8 cellular contexts compared by ENCODE assay signal in genomic region chr14:104752735-104753527, GRCh38. TPM values are rescaled to one million over a fixed set of nuclear protein-coding genes. Genes with fewer than 3 reads are reported as not detected.
DNase-seq lines count a peak whose midpoint lies in the region; ATAC-seq, FAIRE-seq and TF ChIP-seq lines count a peak whose summit lies in the region.

TSS of gene SIVA1 (plus strand) at chr14:104753147. CDS start at chr14:104753202, 55 bp downstream.

- FAIRE-seq in colon (lab: Jason Lieb, UNC) = peak; percentile 28

- no peaks in the 10 kb centered on the region for H3K4me1 ChIP-seq in BE2C

- TF ChIP-seq CTCF in BE2C (IDR thresholded peaks at IDR 0.05; ENCODE audit: low read depth, low read length) = no peak

- peaks cover 3% of the 10 kb centered on the region; the same call in 1 of the 2 replicates for H3K9me3 ChIP-seq in BE2C

- peak within 1 kb of the TSS; percentile 89 for H3K4me3 ChIP-seq in BE2C (ENCODE audit: low read depth, low read length)

- DNase-seq in BE2C (peak; percentile 100), GM19240 (ENCODE audit: insufficient read length, low spot score) (peak; percentile 98), NCI-H526 (lab: John Stamatoyannopoulos, UW) (peak; percentile 98 to 100), kidney glomerular epithelial cell (lab: John Stamatoyannopoulos, UW) (peak; percentile 96)
- DNase-seq in activated CD4-positive, alpha-beta T cell treated with anti-CD3 and anti-CD28 coated beads for 48 hours = peak; percentile 100
- peak; percentile 98 to 99 for DNase-seq in stimulated activated CD4-positive, alpha-beta T cell treated with anti-CD3 and anti-CD28 coated beads, Interleukin-1b, Interleukin-23, amount 100 ng/mL, for 1 hour (ENCODE audit: low read depth in 2 of 2)

- no peaks in the 10 kb centered on the region for H3K27me3 ChIP-seq in BE2C

- peak; percentile 89 for ATAC-seq in HG03460 (IDR thresholded peaks at IDR 0.05; ENCODE audit: unreplicated experiment)

- H3K36me3 ChIP-seq in BE2C = peaks cover 27% of the 10 kb centered on the region

RNA-seq across cellular contexts. Expression of gene SIVA1, which starts in this region (rescaled TPM):
- 407 TPM for polyA plus RNA-seq in BE2C (2012; ENCODE audit: insufficient read depth, insufficient read length, low read depth)

Comparison
In these comparisons a context has a peak if more than half of its experiments do, and no peak if none do; other contexts are left out.
1. Peak in every context shown above with its lines: DNase-seq, ATAC-seq and H3K4me3 ChIP-seq.